ENCODE assay signal across 16 cellular contexts in genomic region chr12:86234309-86234708, GRCh38. TPM values are rescaled to one million over a fixed set of nuclear protein-coding genes. Genes with fewer than 3 reads are reported as not detected.
"Had no signal": no experiment of that assay in that cellular context is flagged by ENCODE, and none has a peak within 500 bp of the region (broad histone marks: within the 10 kb centered on the region; RNA-seq: fewer than 3 reads in every experiment).

No MANE protein-coding gene starts in this region.

- H3K27me3 ChIP-seq: breast epithelium, gastroesophageal sphincter, heart right ventricle, ovary, stomach, testis, upper lobe of right lung had no signal

- H3K9me3 ChIP-seq: breast epithelium, gastroesophageal sphincter, heart right ventricle, lower lobe of right lung, ovary, stomach, testis, upper lobe of right lung had no signal

- H3K4me1 ChIP-seq: breast epithelium, gastroesophageal sphincter, lower lobe of right lung, stomach, testis, upper lobe of right lung had no signal

- H3K27ac ChIP-seq: breast epithelium, gastroesophageal sphincter, heart right ventricle, lower lobe of right lung, ovary, stomach, testis, upper lobe of right lung had no signal

- H3K36me3 ChIP-seq: breast epithelium, gastroesophageal sphincter, heart right ventricle, lower lobe of right lung, ovary, stomach, upper lobe of right lung had no signal

- ATAC-seq: gastroesophageal sphincter, heart right ventricle, left colon, lower lobe of right lung, upper lobe of right lung had no signal

- H3K4me3 ChIP-seq: breast epithelium, gastroesophageal sphincter, heart right ventricle, lower lobe of right lung, ovary, stomach, testis, upper lobe of right lung had no signal

- DNase-seq: activated CD4-positive, alpha-beta T cell treated with anti-CD3 and anti-CD28 coated beads, Interleukin-2, amount 10 ng/mL, durations not matched to agents 7 days and 5 days; activated gamma-delta T cell treated with Interleukin-2 at 50 U/mL for 16 hours; activated naive CD8-positive, alpha-beta T cell treated with anti-CD3 and anti-CD28 coated beads for 36 hours; erythroblast; heart right ventricle; left colon; lower lobe of right lung; ovary; stimulated activated CD4-positive, alpha-beta T cell treated with anti-CD3 and anti-CD28 coated beads, Interleukin-12 subunit alpha, Interleukin-12 subunit beta, amount 100 ng/mL, for 4 hours; stimulated activated CD4-positive, alpha-beta T cell treated with anti-CD3 and anti-CD28 coated beads, Interleukin-2, amount 100 ng/mL, for 24 hours; stomach; T-helper 9 cell; testis; upper lobe of right lung had no signal

RNA-seq across cellular contexts. Expression of gene MGAT4C, which starts 21.9 kb away (rescaled TPM):
- total RNA-seq: activated CD4-positive, alpha-beta T cell treated with anti-CD3 and anti-CD28 coated beads, Interleukin-2, amount 10 ng/mL, durations not matched to agents 7 days and 5 days; activated naive CD8-positive, alpha-beta T cell treated with anti-CD3 and anti-CD28 coated beads for 36 hours had no signal
